ENCODE assay signal across 27 cellular contexts in genomic region chr12:128682542-128683315, GRCh38.
"Had no signal": no experiment of that assay in that cellular context is flagged by ENCODE, and none has a peak within 500 bp of the region (broad histone marks: within the 10 kb centered on the region; RNA-seq: fewer than 3 reads in every experiment).

No MANE protein-coding gene starts in this region.

- H3K36me3 ChIP-seq: left lung, ovary, thoracic aorta, upper lobe of left lung had no signal

- H3K9me3 ChIP-seq: left lung, ovary, psoas muscle, thoracic aorta, upper lobe of left lung had no signal

- DNase-seq: activated B cell treated with CpG ODN at 0.5 μM for 24 hours; activated CD4-positive, alpha-beta T cell treated with anti-CD3 and anti-CD28 coated beads for 36 hours; activated CD4-positive, alpha-beta T cell treated with anti-CD3 and anti-CD28 coated beads, Interleukin-2, amount 50 U/mL, for 4 hours; activated CD8-positive, alpha-beta memory T cell treated with anti-CD3 and anti-CD28 coated beads for 24 hours; activated CD8-positive, alpha-beta memory T cell treated with anti-CD3 and anti-CD28 coated beads, Interleukin-2, amount 50 U/mL, for 4 hours; activated naive CD4-positive, alpha-beta T cell; activated naive CD8-positive, alpha-beta T cell treated with anti-CD3 and anti-CD28 coated beads, Interleukin-2, amount 10 ng/mL, durations not matched to agents 7 days and 5 days; activated T-cell treated with anti-CD3 and anti-CD28 coated beads, Interleukin-2, amount 50 U/mL, for 24 hours; amniotic stem cell; effector CD4-positive, alpha-beta T cell; foreskin keratinocyte; immature natural killer cell; left lung; naive B cell; ovary; psoas muscle; right cardiac atrium; stimulated activated CD4-positive, alpha-beta T cell treated with anti-CD3 and anti-CD28 coated beads, Interleukin-4, amount 100 ng/mL, for 24 hours; stimulated activated naive CD4-positive, alpha-beta T cell treated with Interleukin-2 at 50 U/mL for 16 hours; T-helper 1 cell; upper lobe of left lung had no signal

- H3K27ac Mint-ChIP-seq: activated B cell treated with CpG ODN at 0.5 μM for 24 hours; activated CD4-positive, alpha-beta T cell treated with anti-CD3 and anti-CD28 coated beads for 36 hours; activated naive CD8-positive, alpha-beta T cell treated with anti-CD3 and anti-CD28 coated beads, Interleukin-2, amount 10 ng/mL, durations not matched to agents 7 days and 5 days; activated T-cell treated with anti-CD3 and anti-CD28 coated beads, Interleukin-2, amount 50 U/mL, for 24 hours; activated T-helper 2 cell treated with anti-CD3 and anti-CD28 coated beads, Interferon-gamma antibody, Interleukin-2, Interleukin-4, amounts not matched to agents 10 μg/mL and 5 μg/mL and 100 μg/mL, durations not matched to agents 14 hours and 24 hours and 36 hours; dendritic cell treated with granulocyte-macrophage colony-stimulating factor and Interleukin-4, amounts not matched to agents 40 ng/mL and 50 ng/mL, for 4 days; naive B cell had no signal

- H3K4me1 Mint-ChIP-seq: activated B cell treated with CpG ODN at 0.5 μM for 24 hours; activated CD4-positive, alpha-beta T cell treated with anti-CD3 and anti-CD28 coated beads for 36 hours; activated naive CD8-positive, alpha-beta T cell treated with anti-CD3 and anti-CD28 coated beads, Interleukin-2, amount 10 ng/mL, durations not matched to agents 7 days and 5 days; naive B cell; neural crest cell had no signal

- H3K4me3 Mint-ChIP-seq: activated B cell treated with CpG ODN at 0.5 μM for 24 hours; activated CD4-positive, alpha-beta T cell treated with anti-CD3 and anti-CD28 coated beads for 36 hours; activated naive CD8-positive, alpha-beta T cell treated with anti-CD3 and anti-CD28 coated beads, Interleukin-2, amount 10 ng/mL, durations not matched to agents 7 days and 5 days; activated T-cell treated with anti-CD3 and anti-CD28 coated beads, Interleukin-2, amount 50 U/mL, for 24 hours; dendritic cell treated with granulocyte-macrophage colony-stimulating factor and Interleukin-4, amounts not matched to agents 40 ng/mL and 50 ng/mL, for 4 days; immature natural killer cell; naive B cell; neural crest cell had no signal

- H3K27ac ChIP-seq: foreskin keratinocyte, hepatocyte, left lung, ovary, psoas muscle, thoracic aorta, upper lobe of left lung had no signal

- H3K4me1 ChIP-seq: foreskin keratinocyte, left lung, psoas muscle, upper lobe of left lung had no signal

- H3K9me3 Mint-ChIP-seq: activated B cell treated with CpG ODN at 0.5 μM for 24 hours; activated T-cell treated with anti-CD3 and anti-CD28 coated beads, Interleukin-2, amount 50 U/mL, for 24 hours; dendritic cell treated with granulocyte-macrophage colony-stimulating factor and Interleukin-4, amounts not matched to agents 40 ng/mL and 50 ng/mL, for 4 days; immature natural killer cell; neural crest cell had no signal

- ATAC-seq: activated CD4-positive, alpha-beta T cell treated with anti-CD3 and anti-CD28 coated beads for 36 hours; foreskin keratinocyte; left lung; psoas muscle; right cardiac atrium had no signal

- H3K4me3 ChIP-seq: hepatocyte, left lung, lung, ovary, psoas muscle, thoracic aorta, upper lobe of left lung had no signal

- H3K27me3 Mint-ChIP-seq: activated B cell treated with CpG ODN at 0.5 μM for 24 hours; activated CD4-positive, alpha-beta T cell treated with anti-CD3 and anti-CD28 coated beads for 36 hours; activated naive CD8-positive, alpha-beta T cell treated with anti-CD3 and anti-CD28 coated beads, Interleukin-2, amount 10 ng/mL, durations not matched to agents 7 days and 5 days; activated T-cell treated with anti-CD3 and anti-CD28 coated beads, Interleukin-2, amount 50 U/mL, for 24 hours; dendritic cell treated with granulocyte-macrophage colony-stimulating factor and Interleukin-4, amounts not matched to agents 40 ng/mL and 50 ng/mL, for 4 days had no signal

- H3K27me3 ChIP-seq: foreskin keratinocyte, hepatocyte, left lung, ovary, upper lobe of left lung had no signal

- H3K36me3 Mint-ChIP-seq: activated naive CD8-positive, alpha-beta T cell treated with anti-CD3 and anti-CD28 coated beads, Interleukin-2, amount 10 ng/mL, durations not matched to agents 7 days and 5 days; immature natural killer cell; naive B cell had no signal
